9 cellular contexts compared by ENCODE assay signal in genomic region chr1:40769815-40770214, GRCh38. TPM values are rescaled to one million over a fixed set of nuclear protein-coding genes. Genes with fewer than 3 reads are reported as not detected.
A peak's percentile ranks its signal among the peaks of the same experiment; 100 is the strongest.
DNase-seq lines count a peak whose midpoint lies in the region; ATAC-seq and TF ChIP-seq lines count a peak whose summit lies in the region.
"Had no signal": no experiment of that assay in that cellular context is flagged by ENCODE, and none has a peak within 500 bp of the region (broad histone marks: within the 10 kb centered on the region; RNA-seq: fewer than 3 reads in every experiment).

No MANE protein-coding gene starts in this region.

- CTCF ChIA-PET in CD4-positive, alpha-beta T cell (lab: Charles Lee), result no interaction called here

- no peaks in the 10 kb centered on the region for H3K27me3 Mint-ChIP-seq in activated T-helper 1 cell treated with anti-CD3 and anti-CD28 coated beads, Interleukin-12 subunit alpha, Interleukin-12 subunit beta, Interleukin-2, Interleukin-4 antibody, amounts not matched to agents 30 ng/mL and 10 ng/mL and 1 ng/mL, durations not matched to agents 14 hours and 24 hours and 36 hours (ENCODE audit: insufficient read depth)
- no peaks in the 10 kb centered on the region for H3K27me3 Mint-ChIP-seq in immature natural killer cell (ENCODE audit: low read depth in 3 of 3)
- no peaks in the 10 kb centered on the region for H3K27me3 Mint-ChIP-seq in CD4-positive, alpha-beta T cell

- peak overlapping the region; percentile 61 for H3K27ac Mint-ChIP-seq in activated T-helper 1 cell treated with anti-CD3 and anti-CD28 coated beads, Interleukin-12 subunit alpha, Interleukin-12 subunit beta, Interleukin-2, Interleukin-4 antibody, amounts not matched to agents 30 ng/mL and 10 ng/mL and 1 ng/mL, durations not matched to agents 14 hours and 24 hours and 36 hours
- H3K27ac Mint-ChIP-seq in immature natural killer cell, result peak overlapping the region in 5 of 6 donors; percentile 34 to 76 (median 55)
- H3K27ac Mint-ChIP-seq in CD4-positive, alpha-beta T cell, result no peak overlapping the region

- no peaks in the 10 kb centered on the region for H3K9me3 Mint-ChIP-seq in activated T-helper 1 cell treated with anti-CD3 and anti-CD28 coated beads, Interleukin-12 subunit alpha, Interleukin-12 subunit beta, Interleukin-2, Interleukin-4 antibody, amounts not matched to agents 30 ng/mL and 10 ng/mL and 1 ng/mL, durations not matched to agents 14 hours and 24 hours and 36 hours
- no peaks in the 10 kb centered on the region for H3K9me3 Mint-ChIP-seq in immature natural killer cell
- no peaks in the 10 kb centered on the region for H3K9me3 Mint-ChIP-seq in CD4-positive, alpha-beta T cell

- ATAC-seq in GM21423 (IDR thresholded peaks at IDR 0.05; ENCODE audit: unreplicated experiment), result no peak
- ATAC-seq in GM19351 (IDR thresholded peaks at IDR 0.05; ENCODE audit: unreplicated experiment), result no peak
- no peak for ATAC-seq in activated CD4-positive, CD25-positive, alpha-beta regulatory T cell treated with anti-CD3 and anti-CD28 coated beads, Interleukin-2, amount 50 U/mL, for 24 hours
- no peak for ATAC-seq in CD4-positive, alpha-beta T cell (ENCODE audit: poor library complexity)

- DNase-seq in HFF-Myc (ENCODE audit: extremely low read depth, low read depth) (no peak), immature natural killer cell (no peak)
- no peak for DNase-seq in activated T-helper 1 cell treated with anti-CD3 and anti-CD28 coated beads, Interleukin-12 subunit alpha, Interleukin-12 subunit beta, Interleukin-2, Interleukin-4 antibody, amounts not matched to agents 30 ng/mL and 10 ng/mL and 1 ng/mL, durations not matched to agents 14 hours and 24 hours and 36 hours (ENCODE audit: low spot score)
- DNase-seq in CD4-positive, alpha-beta T cell, result no peak
- DNase-seq: aorta had no signal

- peaks cover 57% of the 10 kb centered on the region for H3K36me3 Mint-ChIP-seq in activated T-helper 1 cell treated with anti-CD3 and anti-CD28 coated beads, Interleukin-12 subunit alpha, Interleukin-12 subunit beta, Interleukin-2, Interleukin-4 antibody, amounts not matched to agents 30 ng/mL and 10 ng/mL and 1 ng/mL, durations not matched to agents 14 hours and 24 hours and 36 hours (ENCODE audit: low read depth)
- H3K36me3 Mint-ChIP-seq in immature natural killer cell, result peaks cover 19 to 51% (median 23%) of the 10 kb centered on the region in 3 donors
- peaks cover 90% of the 10 kb centered on the region for H3K36me3 Mint-ChIP-seq in CD4-positive, alpha-beta T cell (ENCODE audit: low read depth)

- POLR2A ChIA-PET in CD4-positive, alpha-beta T cell (lab: Charles Lee), result no interaction called here

- no peak overlapping the region for H3K27ac ChIP-seq in C4-2B
- no peak overlapping the region for H3K27ac ChIP-seq in CD4-positive, alpha-beta T cell (ENCODE audit: low read depth, low read length)

- no peaks in the 10 kb centered on the region for H3K9me3 ChIP-seq in CD4-positive, alpha-beta T cell (ENCODE audit: control insufficient read depth, low read length)

- intact Hi-C loops in activated T-helper 1 cell treated with anti-CD3 and anti-CD28 coated beads, Interleukin-12 subunit alpha, Interleukin-12 subunit beta, Interleukin-2, Interleukin-4 antibody, amounts not matched to agents 30 ng/mL and 10 ng/mL and 1 ng/mL, durations not matched to agents 14 hours and 24 hours and 36 hours (cut with micrococcal nuclease), result no loop called here
- intact Hi-C loops in CD4-positive, alpha-beta T cell (cut with DNase I, micrococcal nuclease), result loop anchor here (5.0 to 10.0 kb wide), 3 partner anchors 155 to 182 kb away; no protein-coding TSS in a partner anchor

- H3K4me1 Mint-ChIP-seq in activated T-helper 1 cell treated with anti-CD3 and anti-CD28 coated beads, Interleukin-12 subunit alpha, Interleukin-12 subunit beta, Interleukin-2, Interleukin-4 antibody, amounts not matched to agents 30 ng/mL and 10 ng/mL and 1 ng/mL, durations not matched to agents 14 hours and 24 hours and 36 hours (ENCODE audit: low read depth), result peaks cover 47% of the 10 kb centered on the region
- peaks cover 12 to 18% of the 10 kb centered on the region in 2 donors for H3K4me1 Mint-ChIP-seq in immature natural killer cell
- peaks cover 4% of the 10 kb centered on the region for H3K4me1 Mint-ChIP-seq in CD4-positive, alpha-beta T cell (ENCODE audit: low read depth)

- H3K4me3 Mint-ChIP-seq in activated T-helper 1 cell treated with anti-CD3 and anti-CD28 coated beads, Interleukin-12 subunit alpha, Interleukin-12 subunit beta, Interleukin-2, Interleukin-4 antibody, amounts not matched to agents 30 ng/mL and 10 ng/mL and 1 ng/mL, durations not matched to agents 14 hours and 24 hours and 36 hours, result no peak overlapping the region
- H3K4me3 Mint-ChIP-seq in immature natural killer cell, result no peak overlapping the region
- H3K4me3 Mint-ChIP-seq in CD4-positive, alpha-beta T cell, result no peak overlapping the region

- no peak overlapping the region for H3K4me3 ChIP-seq in HFF-Myc (replicated peaks; ENCODE audit: low read depth, low read length)

- TF ChIP-seq CTCF in C4-2B (conservative IDR thresholded peaks at IDR 0.05), result peak; percentile 24
- peak; percentile 36 for TF ChIP-seq CTCF in HFF-Myc (IDR thresholded peaks at IDR 0.05; ENCODE audit: low read depth, low read length, missing control alignments)
- TF ChIP-seq CTCF in CD4-positive, alpha-beta T cell (IDR thresholded peaks at IDR 0.05), result no peak

- H3K27me3 ChIP-seq in CD4-positive, alpha-beta T cell (ENCODE audit: control insufficient read depth, insufficient read depth, low read length), result no peaks in the 10 kb centered on the region

RNA-seq across cellular contexts. Expression of gene KCNQ4, which starts 13.8 kb away (rescaled TPM):
- 0.78 and 0.88 TPM in 2 replicates for total RNA-seq in activated T-helper 1 cell treated with anti-CD3 and anti-CD28 coated beads, Interleukin-12 subunit alpha, Interleukin-12 subunit beta, Interleukin-2, Interleukin-4 antibody, amounts not matched to agents 30 ng/mL and 10 ng/mL and 1 ng/mL, durations not matched to agents 14 hours and 24 hours and 36 hours
- not detected for polyA plus RNA-seq in immature natural killer cell
- under 1 TPM; 0.25 to 0.30 TPM for total RNA-seq in CD4-positive, alpha-beta T cell
